ENCODE assay signal across 8 cellular contexts in genomic region chr1:117365350-117366280, GRCh38. TPM values are rescaled to one million over a fixed set of nuclear protein-coding genes. Genes with fewer than 3 reads are reported as not detected.
A peak's percentile ranks its signal among the peaks of the same experiment; 100 is the strongest.
DNase-seq lines count a peak whose midpoint lies in the region; ATAC-seq, FAIRE-seq and TF ChIP-seq lines count a peak whose summit lies in the region.

No MANE protein-coding gene starts in this region.

- BruUV-seq in PC-9 (replicated peaks; lab: Mats Ljungman, UMichigan) (no TSS peak), endothelial cell of umbilical vein (replicated peaks; lab: Mats Ljungman, UMichigan) (no TSS peak)

- H3K36me3 ChIP-seq in PC-9 (ENCODE audit: low read depth), result no peaks in the 10 kb centered on the region
- H3K36me3 ChIP-seq in endothelial cell of umbilical vein (ENCODE audit: control insufficient read depth in 2 of 2, extremely low read depth in 1 of 2, insufficient read depth in 2 of 2, low read length in 2 of 2), result no peaks in the 10 kb centered on the region

- CTCF ChIA-PET in PC-9 (lab: Charles Lee) (no interaction called here), endothelial cell of umbilical vein (lab: Charles Lee) (no interaction called here)

- intact Hi-C loops in PC-9 (cut with micrococcal nuclease; ENCODE audit: unreplicated experiment), result loop anchor here (2.0 to 10.0 kb wide), 2 partner anchors 97 to 241 kb away; partner anchors contain the start of gene TRIM45
- intact Hi-C loops in endothelial cell of umbilical vein (cut with micrococcal nuclease), result loop anchor here (2.0 to 10.0 kb wide), 6 partner anchors 52 to 569 kb away; partner anchors contain the start of genes TRIM45 and TTF2

- FAIRE-seq in endothelial cell of umbilical vein (lab: Jason Lieb, UNC), result peak; percentile 24

- H3K27me3 ChIP-seq in PC-9 (ENCODE audit: insufficient read depth, low read depth) (no peaks in the 10 kb centered on the region), endothelial cell of umbilical vein (ENCODE audit: control insufficient read depth in 2 of 2, insufficient read depth in 2 of 2, low read length in 2 of 2) (no peaks in the 10 kb centered on the region)

- no peak for DNase-seq in GM12865 (ENCODE audit: low read depth)
- DNase-seq in PC-9, result peak in 1 of 2 experiments; percentile 41
- no peak for DNase-seq in endothelial cell of umbilical vein (ENCODE audit: low read depth, low spot score)
- no peak for DNase-seq in osteocyte (ENCODE audit: extremely low spot score, unreplicated experiment)
- no peak for DNase-seq in activated CD8-positive, alpha-beta memory T cell treated with anti-CD3 and anti-CD28 coated beads, Interleukin-2, amount 50 U/mL, for 48 hours
- DNase-seq in stimulated activated CD4-positive, alpha-beta T cell treated with anti-CD3 and anti-CD28 coated beads, Interleukin-2, amount 100 ng/mL, for 48 hours, result no peak
- DNase-seq in D341Med (ENCODE audit: low spot score), result no peak

- H3K4me1 ChIP-seq in PC-9 (replicated peaks; ENCODE audit: insufficient read depth) (peaks cover 44% of the 10 kb centered on the region), endothelial cell of umbilical vein (ENCODE audit: control insufficient read depth, extremely low read depth, insufficient read depth, low read length) (peaks cover 33% of the 10 kb centered on the region)

- TF ChIP-seq CTCF in GM12865 (IDR thresholded peaks at IDR 0.05; ENCODE audit: insufficient read depth, low read depth, low read length, missing control alignments) (no peak), PC-9 (conservative IDR thresholded peaks at IDR 0.05) (no peak), endothelial cell of umbilical vein (IDR thresholded peaks at IDR 0.05; ENCODE audit: extremely low read depth in 1 of 2, insufficient read depth in 1 of 2, low read depth in 1 of 2, low read length in 2 of 2) (no peak), osteocyte (IDR thresholded peaks at IDR 0.05) (no peak)

- TF ChIP-seq POLR2A in endothelial cell of umbilical vein (IDR thresholded peaks at IDR 0.05; ENCODE audit: low read depth, low read length), result no peak

- H2AFZ ChIP-seq in PC-9 (peak overlapping the region; percentile 86), endothelial cell of umbilical vein (ENCODE audit: low read depth, low read length) (peak overlapping the region; percentile 82)

- no peaks in the 10 kb centered on the region for H3K36me3 Mint-ChIP-seq in osteocyte (ENCODE audit: unreplicated experiment)

- no peaks in the 10 kb centered on the region for H3K9me2 ChIP-seq in PC-9 (ENCODE audit: insufficient read depth)

- peaks cover 35% of the 10 kb centered on the region for H3K4me1 Mint-ChIP-seq in osteocyte (ENCODE audit: unreplicated experiment)

- H3K9me1 ChIP-seq in endothelial cell of umbilical vein (replicated peaks; ENCODE audit: control insufficient read depth, extremely low read depth, insufficient read depth, low read length), result no peaks in the 10 kb centered on the region

- H3K27ac ChIP-seq in PC-9, result peak overlapping the region; percentile 77
- H3K27ac ChIP-seq in endothelial cell of umbilical vein (ENCODE audit: insufficient read depth, low read depth, low read length), result peak overlapping the region; percentile 66

- H3F3A ChIP-seq in PC-9 (ENCODE audit: insufficient read depth, low read depth), result peaks cover 23% of the 10 kb centered on the region; the same call in 1 of the 2 replicates

- H4K20me1 ChIP-seq in PC-9 (ENCODE audit: insufficient read depth), result peaks cover 5% of the 10 kb centered on the region; the same call in 1 of the 2 replicates
- peaks cover 7% of the 10 kb centered on the region for H4K20me1 ChIP-seq in endothelial cell of umbilical vein (replicated peaks; ENCODE audit: control insufficient read depth, extremely low read depth, insufficient read depth, low read length)

- H3K4me2 ChIP-seq in PC-9 (peak overlapping the region; percentile 94), endothelial cell of umbilical vein (ENCODE audit: insufficient read depth, low read length) (peak overlapping the region; percentile 88)

- dilution Hi-C loops in endothelial cell of umbilical vein (cut with MboI; ENCODE audit: extremely low pct_ligation_motif_present, low sequenced_read_pairs), result no loop called here

- ATAC-seq in GM21390 (IDR thresholded peaks at IDR 0.05; ENCODE audit: unreplicated experiment), result no peak

- POLR2A ChIA-PET in PC-9 (lab: Charles Lee; ENCODE audit: unreplicated experiment) (interaction anchor here (0.8 kb wide), 2 partner anchors 81 to 1773 kb away, joined by 7 to 25 read pairs; no protein-coding TSS in a partner anchor), endothelial cell of umbilical vein (lab: Charles Lee) (no interaction called here)

- peaks cover 49% of the 10 kb centered on the region for H3K79me2 ChIP-seq in PC-9 (ENCODE audit: low read depth)
- peaks cover 28% of the 10 kb centered on the region for H3K79me2 ChIP-seq in endothelial cell of umbilical vein (ENCODE audit: control insufficient read depth, insufficient read depth, low read length)

- H3K4me3 Mint-ChIP-seq in osteocyte (ENCODE audit: unreplicated experiment), result peak overlapping the region; percentile 91

- H3K27ac Mint-ChIP-seq in osteocyte (ENCODE audit: unreplicated experiment), result peak overlapping the region; percentile 98

- H3K9ac ChIP-seq in endothelial cell of umbilical vein (replicated peaks; ENCODE audit: extremely low read depth, insufficient read depth, low read length), result peak overlapping the region; percentile 77

- peak overlapping the region; percentile 72 for H3K4me3 ChIP-seq in GM12865 (ENCODE audit: low read depth, low read length)
- peak overlapping the region; percentile 66 for H3K4me3 ChIP-seq in PC-9
- H3K4me3 ChIP-seq in endothelial cell of umbilical vein (replicated peaks in 1 of 3; ENCODE audit: insufficient read depth in 1 of 3, low read depth in 1 of 3, low read length in 3 of 3), result peak overlapping the region; percentile 92 to 96 (median 96)

- H3K9me3 Mint-ChIP-seq in osteocyte (ENCODE audit: unreplicated experiment), result no peaks in the 10 kb centered on the region

- H3K27me3 Mint-ChIP-seq in osteocyte (ENCODE audit: unreplicated experiment), result no peaks in the 10 kb centered on the region

- no peaks in the 10 kb centered on the region for H3K9me3 ChIP-seq in PC-9 (ENCODE audit: insufficient read depth, low read depth)
- no peaks in the 10 kb centered on the region for H3K9me3 ChIP-seq in endothelial cell of umbilical vein (replicated peaks; ENCODE audit: control insufficient read depth, insufficient read depth, low read length)

TF ChIP-seq in endothelial cell of umbilical vein, 7 proteins besides CTCF, POLR2A, EP300 and RAD21:
- TF ChIP-seq POLR2AphosphoS5 (IDR thresholded peaks at IDR 0.05; ENCODE audit: insufficient read depth, low read depth, low read length), result no peak
- TF ChIP-seq MYC (IDR thresholded peaks at IDR 0.05; ENCODE audit: low read depth, low read length), result no peak
- TF ChIP-seq GATA2 (IDR thresholded peaks at IDR 0.05; ENCODE audit: insufficient read depth, insufficient read length, low read depth, low read length), result no peak
- no peak for TF ChIP-seq MAX (IDR thresholded peaks at IDR 0.05; ENCODE audit: insufficient read depth, insufficient read length)
- no peak for TF ChIP-seq EZH2 (IDR thresholded peaks at IDR 0.05; ENCODE audit: borderline replicate concordance, low read depth, low read length, severe bottlenecking)
- no peak for TF ChIP-seq JUN (IDR thresholded peaks at IDR 0.05; ENCODE audit: borderline replicate concordance, insufficient read depth, insufficient read length, low read depth)
- TF ChIP-seq FOS (IDR thresholded peaks at IDR 0.05; ENCODE audit: borderline replicate concordance, insufficient read depth, low read length), result no peak

RNA-seq across cellular contexts. Expression of gene MAN1A2, which starts 1.6 kb away (rescaled TPM):
- total RNA-seq in PC-9 (2021), result 39.8 and 50.3 TPM in 2 replicates
- total RNA-seq in endothelial cell of umbilical vein, result 36.2 and 38.3 TPM in 2 replicates
- 11.9 and 13.5 TPM in 2 replicates for polyA plus RNA-seq in endothelial cell of umbilical vein
- 8.9 and 9.9 TPM in 2 replicates for polyA plus RNA-seq in endothelial cell of umbilical vein (2011; cell fraction: cytosol; rRNA removed)
- 13.3 and 15.2 TPM in 2 replicates for polyA plus RNA-seq in endothelial cell of umbilical vein (2011; cell fraction: nucleus; rRNA removed)
- 24.4 and 36.3 TPM in 2 replicates for polyA plus RNA-seq in endothelial cell of umbilical vein (2012)
- 67.4 and 70.3 TPM in 2 replicates for polyA minus RNA-seq in endothelial cell of umbilical vein
- 15.0 TPM for polyA minus RNA-seq in endothelial cell of umbilical vein (2011; cell fraction: cytosol; rRNA and poly(A)+ RNA removed)
- polyA minus RNA-seq in endothelial cell of umbilical vein (2011; cell fraction: nucleus; rRNA and poly(A)+ RNA removed), result 44.5 and 65.7 TPM in 2 replicates
- 48.3 and 53.7 TPM in 2 replicates for total RNA-seq in osteocyte
